In genomic region chrX:129749069-129749468, GRCh38 we compare ENCODE assay signal across 1 cellular context.
TF ChIP-seq lines count a peak whose summit lies in the region.

No MANE protein-coding gene starts in this region.

TF ChIP-seq in GM23338, 12 proteins besides CTCF, POLR2A, EP300 and RAD21 (continued from another document):
- TF ChIP-seq ZNF462 (CRISPR knock-in tag; IDR thresholded peaks at IDR 0.05) (no peak), JUNB (IDR thresholded peaks at IDR 0.05; ENCODE audit: unreplicated experiment) (no peak), STAT1 (IDR thresholded peaks at IDR 0.05; ENCODE audit: unreplicated experiment) (no peak)
- TF ChIP-seq, protein P1, sequence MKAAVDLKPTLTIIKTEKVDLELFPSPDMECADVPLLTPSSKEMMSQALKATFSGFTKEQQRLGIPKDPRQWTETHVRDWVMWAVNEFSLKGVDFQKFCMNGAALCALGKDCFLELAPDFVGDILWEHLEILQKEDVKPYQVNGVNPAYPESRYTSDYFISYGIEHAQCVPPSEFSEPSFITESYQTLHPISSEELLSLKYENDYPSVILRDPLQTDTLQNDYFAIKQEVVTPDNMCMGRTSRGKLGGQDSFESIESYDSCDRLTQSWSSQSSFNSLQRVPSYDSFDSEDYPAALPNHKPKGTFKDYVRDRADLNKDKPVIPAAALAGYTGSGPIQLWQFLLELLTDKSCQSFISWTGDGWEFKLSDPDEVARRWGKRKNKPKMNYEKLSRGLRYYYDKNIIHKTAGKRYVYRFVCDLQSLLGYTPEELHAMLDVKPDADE (IDR thresholded peaks at IDR 0.05), result no peak
TF ChIP-seq in GM23338: peak in this region for 0.
